In genomic region chr1:53326598-53327182, GRCh38 we compare ENCODE assay signal across 7 cellular contexts. TPM values are rescaled to one million over a fixed set of nuclear protein-coding genes. Genes with fewer than 3 reads are reported as not detected.
DNase-seq lines count a peak whose midpoint lies in the region; ATAC-seq and TF ChIP-seq lines count a peak whose summit lies in the region.

No MANE protein-coding gene starts in this region.

- H3K9ac ChIP-seq in SU-DHL-6 (ENCODE audit: low read length) (peak overlapping the region; percentile 97), mucosa of rectum (ENCODE audit: low read depth in 1 of 2, low read length in 2 of 2) (peak overlapping the region; percentile 39 to 52)

- ATAC-seq in GM19467 (IDR thresholded peaks at IDR 0.05; ENCODE audit: unreplicated experiment) (peak; percentile 29), HG03460 (IDR thresholded peaks at IDR 0.05; ENCODE audit: unreplicated experiment) (peak; percentile 19)

- peaks cover 12 to 14% of the 10 kb centered on the region in 2 donors for H3K4me1 ChIP-seq in mucosa of rectum (ENCODE audit: control insufficient read depth in 2 of 2, insufficient read depth in 2 of 2, low read length in 2 of 2)

- H4K20me1 ChIP-seq in SU-DHL-6 (ENCODE audit: low read depth, low read length): peaks cover 3% of the 10 kb centered on the region; the same call in 1 of the 2 replicates

- peak overlapping the region; percentile 55 for H2AFZ ChIP-seq in SU-DHL-6 (ENCODE audit: low read depth, low read length, severe bottlenecking)

- H3F3A ChIP-seq in SU-DHL-6 (ENCODE audit: insufficient read depth): peaks cover 9% of the 10 kb centered on the region

- H3K27me3 ChIP-seq in GM06990 (replicated peaks; ENCODE audit: control insufficient read depth, insufficient read depth, low read length): no peaks in the 10 kb centered on the region
- H3K27me3 ChIP-seq in SU-DHL-6 (ENCODE audit: low read length): no peaks in the 10 kb centered on the region
- no peaks in the 10 kb centered on the region for H3K27me3 ChIP-seq in dorsolateral prefrontal cortex
- H3K27me3 ChIP-seq in mucosa of rectum (ENCODE audit: control insufficient read depth in 2 of 2, insufficient read depth in 2 of 2, low read length in 2 of 2): no peaks in the 10 kb centered on the region

- intact Hi-C loops in dorsolateral prefrontal cortex (cut with DNase I): loop anchor here (5.0 kb wide), 2 partner anchors 34 to 104 kb away; partner anchors contain the start of gene CZIB (in 1 of the 2)

- peak overlapping the region; percentile 87 for H3K4me2 ChIP-seq in SU-DHL-6 (ENCODE audit: low read depth, low read length, poor library complexity, severe bottlenecking)

- H3K36me3 ChIP-seq in GM06990 (ENCODE audit: control insufficient read depth, insufficient read depth, low read length) (peaks cover 18% of the 10 kb centered on the region), SU-DHL-6 (ENCODE audit: low read length) (peaks cover 8% of the 10 kb centered on the region), mucosa of rectum (ENCODE audit: control insufficient read depth in 2 of 2, insufficient read depth in 2 of 2, low read length in 2 of 2) (no peaks in the 10 kb centered on the region)

- H3K27ac ChIP-seq in SU-DHL-6 (ENCODE audit: low read depth, low read length) (peak overlapping the region; percentile 93), dorsolateral prefrontal cortex (peak overlapping the region in 31 of 59 donors; percentile 15 to 89 (median 72)), mucosa of rectum (ENCODE audit: low read depth in 2 of 2, low read length in 2 of 2) (peak overlapping the region in 1 of 2 donors; percentile 16)

- H3K9me3 ChIP-seq in SU-DHL-6 (ENCODE audit: insufficient read depth, low read length) (no peaks in the 10 kb centered on the region), mucosa of rectum (ENCODE audit: control insufficient read depth in 2 of 2, low read length in 2 of 2) (no peaks in the 10 kb centered on the region)

- H3K79me2 ChIP-seq in SU-DHL-6 (ENCODE audit: insufficient read depth, low read length): peaks cover 59% of the 10 kb centered on the region

- H3K4me3 ChIP-seq in GM06990 (replicated peaks; ENCODE audit: low read depth, low read length) (peak overlapping the region; percentile 92), SU-DHL-6 (ENCODE audit: insufficient read depth, low read length, poor library complexity, severe bottlenecking) (peak overlapping the region; percentile 76), dorsolateral prefrontal cortex (peak overlapping the region; percentile 58 to 95 (median 85)), mucosa of rectum (ENCODE audit: low read length in 2 of 2) (peak overlapping the region; percentile 75 to 78)

- DNase-seq in GM06990 (ENCODE audit: extremely low read depth, insufficient read length) (peak; percentile 73), dorsolateral prefrontal cortex (peak in 1 of 10 donors; percentile 41), AML-193 (lab: John Stamatoyannopoulos, UW) (no peak)

- H3K9me2 ChIP-seq in SU-DHL-6 (replicated peaks; ENCODE audit: insufficient read depth, low read length): no peaks in the 10 kb centered on the region

- TF ChIP-seq CTCF in GM06990 (IDR thresholded peaks at IDR 0.05; ENCODE audit: insufficient read depth, low read length, poor library complexity, severe bottlenecking) (no peak), SU-DHL-6 (IDR thresholded peaks at IDR 0.05; ENCODE audit: insufficient read depth, low read length, poor library complexity, severe bottlenecking) (no peak), dorsolateral prefrontal cortex (IDR thresholded peaks at IDR 0.05 in 54 of 56, conservative IDR thresholded peaks at IDR 0.05 in 2 of 56; ENCODE audit: low read depth in 1 of 56, partially characterized antibody in 56 of 56) (no peak)

RNA-seq across cellular contexts. Expression of gene LRP8, which starts 1.2 kb away (rescaled TPM):
- 10 to 100 TPM; 20.5 to 77.6 (median 37.9) TPM for total RNA-seq in dorsolateral prefrontal cortex
